In the genomic region with DNA sequence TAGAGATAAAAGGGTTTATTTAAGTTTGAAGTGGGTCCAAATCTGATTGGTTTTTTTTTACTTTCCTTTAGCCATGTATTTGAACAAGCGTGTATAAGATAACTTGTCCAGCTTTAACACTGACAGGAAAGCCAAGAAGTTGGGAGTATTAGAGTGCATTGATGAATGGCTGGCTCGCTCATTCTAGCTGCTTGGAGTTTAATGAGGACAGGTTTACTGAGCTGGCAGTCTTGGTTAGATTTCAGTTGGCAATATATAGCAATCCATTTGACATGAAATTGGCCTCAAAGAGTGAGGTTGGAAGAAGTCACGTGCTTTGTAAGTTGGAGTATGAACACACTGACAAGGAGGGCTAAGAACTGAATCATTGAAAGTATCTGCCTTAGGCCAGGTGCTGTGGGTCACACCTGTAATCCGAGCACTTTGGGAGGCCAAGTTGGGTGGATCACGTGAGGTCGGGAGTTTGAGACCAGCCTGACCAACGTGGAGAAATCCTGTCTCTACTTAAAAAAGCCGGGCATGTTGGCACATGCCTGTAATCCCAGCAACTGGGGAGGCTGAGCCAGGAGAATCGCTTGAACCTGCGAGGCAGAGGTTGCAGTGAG, we compare ENCODE assay signal across 9 cellular contexts. TPM values are rescaled to one million over a fixed set of nuclear protein-coding genes. Genes with fewer than 3 reads are reported as not detected.
DNase-seq lines count a peak whose midpoint lies in the region; ATAC-seq and TF ChIP-seq lines count a peak whose summit lies in the region.
"Had no signal": no experiment of that assay in that cellular context is flagged by ENCODE, and none has a peak within 500 bp of the region (broad histone marks: within the 10 kb centered on the region; RNA-seq: fewer than 3 reads in every experiment).

No MANE protein-coding gene starts in this region.

- intact Hi-C loops in CD4-positive, alpha-beta T cell (cut with DNase I, micrococcal nuclease), result no loop called here

- H3K27ac Mint-ChIP-seq in CD4-positive, alpha-beta T cell, result peak overlapping the region; percentile 65
- peak overlapping the region; percentile 25 to 82 (median 59) for H3K27ac Mint-ChIP-seq in IgD-negative memory B cell
- peak overlapping the region; percentile 53 for H3K27ac Mint-ChIP-seq in chondrocyte (ENCODE audit: unreplicated experiment)
- H3K27ac Mint-ChIP-seq in natural killer cell treated with Interleukin-12 subunit alpha and Interleukin-12 subunit beta and Interleukin-15 and Interleukin-18, amount 100 ng/mL, for 72 hours, result peak overlapping the region; percentile 33 to 70

- H3K9me3 Mint-ChIP-seq in CD4-positive, alpha-beta T cell, result no peaks in the 10 kb centered on the region
- H3K9me3 Mint-ChIP-seq in IgD-negative memory B cell (no peaks in the 10 kb centered on the region), chondrocyte (ENCODE audit: low read depth) (no peaks in the 10 kb centered on the region)
- H3K9me3 Mint-ChIP-seq in natural killer cell treated with Interleukin-12 subunit alpha and Interleukin-12 subunit beta and Interleukin-15 and Interleukin-18, amount 100 ng/mL, for 72 hours, result no peaks in the 10 kb centered on the region

- no peaks in the 10 kb centered on the region for H3K27me3 ChIP-seq in CD4-positive, alpha-beta T cell (ENCODE audit: control insufficient read depth, insufficient read depth, low read length)

- ATAC-seq in CD4-positive, alpha-beta T cell (ENCODE audit: poor library complexity), result no peak
- ATAC-seq in natural killer cell treated with Interleukin-12 subunit alpha and Interleukin-12 subunit beta and Interleukin-15 and Interleukin-18, amount 100 ng/mL, for 72 hours, result no peak
- ATAC-seq: activated CD4-positive, CD25-positive, alpha-beta regulatory T cell treated with anti-CD3 and anti-CD28 coated beads, Interleukin-2, amount 50 U/mL, for 24 hours had no signal

- POLR2A ChIA-PET in CD4-positive, alpha-beta T cell (lab: Charles Lee), result interaction anchor here (0.7 to 6.1 kb wide), 6 partner anchors 7 to 173 kb away, joined by 3 to 60 read pairs (median 4); a partner anchor contains a TSS

- peak overlapping the region; percentile 6 for H3K4me3 Mint-ChIP-seq in CD4-positive, alpha-beta T cell
- peak overlapping the region in 1 of 4 donors; percentile 83 for H3K4me3 Mint-ChIP-seq in IgD-negative memory B cell
- H3K4me3 Mint-ChIP-seq in chondrocyte (ENCODE audit: unreplicated experiment), result no peak overlapping the region
- no peak overlapping the region for H3K4me3 Mint-ChIP-seq in natural killer cell treated with Interleukin-12 subunit alpha and Interleukin-12 subunit beta and Interleukin-15 and Interleukin-18, amount 100 ng/mL, for 72 hours

- no peak overlapping the region for H3K27ac ChIP-seq in CD4-positive, alpha-beta T cell (ENCODE audit: low read depth, low read length)

- peaks cover 72% of the 10 kb centered on the region for H3K4me1 Mint-ChIP-seq in CD4-positive, alpha-beta T cell (ENCODE audit: low read depth)
- peaks cover 41 to 54% (median 51%) of the 10 kb centered on the region in 3 donors for H3K4me1 Mint-ChIP-seq in IgD-negative memory B cell
- H3K4me1 Mint-ChIP-seq in chondrocyte (ENCODE audit: low read depth), result peaks cover 46% of the 10 kb centered on the region
- H3K4me1 Mint-ChIP-seq in natural killer cell treated with Interleukin-12 subunit alpha and Interleukin-12 subunit beta and Interleukin-15 and Interleukin-18, amount 100 ng/mL, for 72 hours (ENCODE audit: low read depth in 2 of 2), result peaks cover 53 to 56% of the 10 kb centered on the region in 2 donors

- no peaks in the 10 kb centered on the region for H3K9me3 ChIP-seq in CD4-positive, alpha-beta T cell (ENCODE audit: control insufficient read depth, low read length)

- no peak for DNase-seq in CD4-positive, alpha-beta T cell
- DNase-seq in chondrocyte (ENCODE audit: low spot score) (peak; percentile 14), hippocampal formation (lab: John Stamatoyannopoulos, UW) (no peak), cerebellar cortex (ENCODE audit: low spot score) (no peak), COR-L47 (lab: John Stamatoyannopoulos, UW) (no peak), kidney glomerular epithelial cell (lab: John Stamatoyannopoulos, UW) (no peak)
- DNase-seq in natural killer cell treated with Interleukin-12 subunit alpha and Interleukin-12 subunit beta and Interleukin-15 and Interleukin-18, amount 100 ng/mL, for 72 hours (ENCODE audit: low spot score), result no peak

- no peaks in the 10 kb centered on the region for H3K27me3 Mint-ChIP-seq in CD4-positive, alpha-beta T cell
- H3K27me3 Mint-ChIP-seq in IgD-negative memory B cell (no peaks in the 10 kb centered on the region), chondrocyte (ENCODE audit: low read depth) (no peaks in the 10 kb centered on the region)
- no peaks in the 10 kb centered on the region for H3K27me3 Mint-ChIP-seq in natural killer cell treated with Interleukin-12 subunit alpha and Interleukin-12 subunit beta and Interleukin-15 and Interleukin-18, amount 100 ng/mL, for 72 hours

- no peak for TF ChIP-seq CTCF in CD4-positive, alpha-beta T cell (IDR thresholded peaks at IDR 0.05)
- TF ChIP-seq CTCF in chondrocyte (IDR thresholded peaks at IDR 0.05), result no peak

- CTCF ChIA-PET in CD4-positive, alpha-beta T cell (lab: Charles Lee), result interaction anchor here (0.5 to 3.4 kb wide), 2 partner anchors 7 to 12 kb away, joined by 5 to 21 read pairs; no protein-coding TSS in a partner anchor

- H3K36me3 Mint-ChIP-seq in CD4-positive, alpha-beta T cell (ENCODE audit: low read depth), result peaks cover 96% of the 10 kb centered on the region
- H3K36me3 Mint-ChIP-seq in IgD-negative memory B cell (peaks cover 11% of the 10 kb centered on the region), chondrocyte (ENCODE audit: low read depth) (peaks cover 47% of the 10 kb centered on the region)
- peaks cover 46% of the 10 kb centered on the region for H3K36me3 Mint-ChIP-seq in natural killer cell treated with Interleukin-12 subunit alpha and Interleukin-12 subunit beta and Interleukin-15 and Interleukin-18, amount 100 ng/mL, for 72 hours

RNA-seq across cellular contexts. Expression of a gene that starts 13.7 kb away (rescaled TPM):
- 100 to 1,000 TPM; 550 to 556 TPM for total RNA-seq in CD4-positive, alpha-beta T cell
- polyA plus RNA-seq in IgD-negative memory B cell, result 384 TPM
- total RNA-seq in chondrocyte, result 180 to 233 TPM (median 191 TPM) in 3 replicates
- total RNA-seq in natural killer cell treated with Interleukin-12 subunit alpha and Interleukin-12 subunit beta and Interleukin-15 and Interleukin-18, amount 100 ng/mL, for 72 hours, result 100 to 1,000 TPM; 455 to 498 TPM
